ENCODE assay signal across 10 cellular contexts in genomic region chr2:107932986-107933385, GRCh38. TPM values are rescaled to one million over a fixed set of nuclear protein-coding genes. Genes with fewer than 3 reads are reported as not detected.
A peak's percentile ranks its signal among the peaks of the same experiment; 100 is the strongest.
DNase-seq lines count a peak whose midpoint lies in the region; ATAC-seq, FAIRE-seq and TF ChIP-seq lines count a peak whose summit lies in the region.
"Had no signal": no experiment of that assay in that cellular context is flagged by ENCODE, and none has a peak within 500 bp of the region (broad histone marks: within the 10 kb centered on the region; RNA-seq: fewer than 3 reads in every experiment).

No MANE protein-coding gene starts in this region.

- H4K20me1 ChIP-seq in IMR-90 (ENCODE audit: insufficient read depth, low read length) (no peaks in the 10 kb centered on the region), HepG2 (ENCODE audit: insufficient read depth, low read length) (no peaks in the 10 kb centered on the region)

- H3K27ac ChIP-seq in IMR-90 (ENCODE audit: insufficient read depth, low read length) = no peak overlapping the region
- H3K27ac ChIP-seq in HepG2 (ENCODE audit: extremely low read length, insufficient read depth, low read length) = no peak overlapping the region

- ATAC-seq in IMR-90 (ENCODE audit: low read depth) (no peak), HepG2 (no peak), HG03135 (IDR thresholded peaks at IDR 0.05; ENCODE audit: unreplicated experiment) (no peak)
- ATAC-seq: activated CD4-positive, CD25-positive, alpha-beta regulatory T cell treated with anti-CD3 and anti-CD28 coated beads, Interleukin-2, amount 50 U/mL, for 24 hours had no signal

- peaks cover 2% of the 10 kb centered on the region for H3K27me3 Mint-ChIP-seq in activated CD4-positive, alpha-beta T cell treated with anti-CD3 and anti-CD28 coated beads, Interleukin-2, amount 10 ng/mL, durations not matched to agents 7 days and 5 days

- no peak overlapping the region for H3K9ac ChIP-seq in IMR-90 (ENCODE audit: low read depth, low read length)
- no peak overlapping the region for H3K9ac ChIP-seq in HepG2 (ENCODE audit: insufficient read depth, low read depth, low read length)

- in situ Hi-C loops in IMR-90 (cut with MboI; ENCODE audit: low sequenced_read_pairs) (loop anchor here (25.0 kb wide), 1 partner anchor 1696 kb away; no protein-coding TSS in a partner anchor), HepG2 (cut with HindIII; ENCODE audit: extremely low pct_ligation_motif_present, low pct_unique_long_range_greater_than_20kb) (loop anchor here (25.0 kb wide), 1 partner anchor 146 kb away; no protein-coding TSS in a partner anchor)

- H3K18ac ChIP-seq in IMR-90 (ENCODE audit: low read depth, low read length) = no peak overlapping the region

- BruUV-seq in IMR-90 (replicated peaks; lab: Mats Ljungman, UMichigan) (no TSS peak), HepG2 (replicated peaks; lab: Mats Ljungman, UMichigan) (no TSS peak)

- H3K9me3 ChIP-seq in IMR-90 (ENCODE audit: control insufficient read depth, insufficient read depth, low read length) = no peaks in the 10 kb centered on the region
- no peaks in the 10 kb centered on the region for H3K9me3 ChIP-seq in HepG2 (ENCODE audit: low read length)

- no peaks in the 10 kb centered on the region for H3K9me3 Mint-ChIP-seq in activated CD4-positive, alpha-beta T cell treated with anti-CD3 and anti-CD28 coated beads, Interleukin-2, amount 10 ng/mL, durations not matched to agents 7 days and 5 days

- intact Hi-C loops in IMR-90 (cut with micrococcal nuclease) (no loop called here), HepG2 (cut with micrococcal nuclease; ENCODE audit: unreplicated experiment) (no loop called here)

- H2BK5ac ChIP-seq in IMR-90 (ENCODE audit: low read depth, low read length, poor library complexity, severe bottlenecking) = no peak overlapping the region

- WGBS in IMR-90 (ENCODE audit: extremely low coverage in 2 of 2, insufficient read length in 1 of 2), 2 experiments = no CpG with 5 or more reads among the region's 3 CpGs
- WGBS in HepG2 (ENCODE audit: low lambda C conversion rate) = 6% methylated on average over 3 of the region's 3 CpGs

- no peaks in the 10 kb centered on the region for H3K9me1 ChIP-seq in IMR-90 (ENCODE audit: insufficient read depth, low read length)

- H4K5ac ChIP-seq in IMR-90 (ENCODE audit: low read depth, low read length) = no peak overlapping the region

- no peak overlapping the region for H4K8ac ChIP-seq in IMR-90 (ENCODE audit: low read depth in 2 of 2, low read length in 2 of 2)

- H3K56ac ChIP-seq in IMR-90 (ENCODE audit: extremely low read depth, insufficient read depth, low read length) = no peak overlapping the region

- FAIRE-seq in HepG2 (lab: Jason Lieb, UNC) = peak; percentile 18

- H2AK5ac ChIP-seq in IMR-90 (ENCODE audit: low read depth, low read length) = no peak overlapping the region

- no peaks in the 10 kb centered on the region for H3K79me2 ChIP-seq in HepG2 (ENCODE audit: insufficient read depth, low read length)

- no peak overlapping the region for H3K4me3 Mint-ChIP-seq in activated CD4-positive, alpha-beta T cell treated with anti-CD3 and anti-CD28 coated beads, Interleukin-2, amount 10 ng/mL, durations not matched to agents 7 days and 5 days

- CTCF ChIA-PET in BJ (lab: Yijun Ruan, JAX) (no interaction called here), IMR-90 (lab: Yijun Ruan, JAX) (no interaction called here), HepG2 (lab: Yijun Ruan, JAX; ENCODE audit: low intra/inter-chr PET ratio, low total read pairs) (no interaction called here)
- CTCF ChIA-PET in activated CD4-positive, alpha-beta T cell treated with anti-CD3 and anti-CD28 coated beads, Interleukin-2, amount 10 ng/mL, durations not matched to agents 7 days and 5 days (lab: Charles Lee) = no interaction called here

- H3K36me3 ChIP-seq in BJ (ENCODE audit: control insufficient read depth, insufficient read depth, low read length) = no peaks in the 10 kb centered on the region
- no peaks in the 10 kb centered on the region for H3K36me3 ChIP-seq in IMR-90 (ENCODE audit: control insufficient read depth, insufficient read depth, low read length)
- no peaks in the 10 kb centered on the region for H3K36me3 ChIP-seq in HepG2 (replicated peaks in 1 of 2; ENCODE audit: control insufficient read depth in 1 of 2, insufficient read depth in 2 of 2, low read length in 2 of 2)

- no peak overlapping the region for H2BK120ac ChIP-seq in IMR-90 (ENCODE audit: low read depth, low read length)

- no peaks in the 10 kb centered on the region for H3K36me3 Mint-ChIP-seq in activated CD4-positive, alpha-beta T cell treated with anti-CD3 and anti-CD28 coated beads, Interleukin-2, amount 10 ng/mL, durations not matched to agents 7 days and 5 days (ENCODE audit: low read depth)

- H2AFZ ChIP-seq in IMR-90 (replicated peaks; ENCODE audit: low read length, poor library complexity) = no peak overlapping the region
- H2AFZ ChIP-seq in HepG2 (ENCODE audit: low read length) = no peak overlapping the region

- no peak overlapping the region for H3K27ac Mint-ChIP-seq in activated CD4-positive, alpha-beta T cell treated with anti-CD3 and anti-CD28 coated beads, Interleukin-2, amount 10 ng/mL, durations not matched to agents 7 days and 5 days

- H3K4me3 ChIP-seq in BJ (ENCODE audit: low read depth, low read length) = no peak overlapping the region
- H3K4me3 ChIP-seq in IMR-90 (ENCODE audit: insufficient read depth, low read depth, low read length) = no peak overlapping the region
- no peak overlapping the region for H3K4me3 ChIP-seq in HepG2 (replicated peaks in 1 of 3; ENCODE audit: insufficient read depth in 1 of 3, low read depth in 2 of 3, low read length in 3 of 3)

- no peaks in the 10 kb centered on the region for H3K4me1 Mint-ChIP-seq in activated CD4-positive, alpha-beta T cell treated with anti-CD3 and anti-CD28 coated beads, Interleukin-2, amount 10 ng/mL, durations not matched to agents 7 days and 5 days

- H2AK9ac ChIP-seq in IMR-90 (replicated peaks; ENCODE audit: low read depth, low read length, poor library complexity) = no peak overlapping the region

- dilution Hi-C loops in IMR-90 (cut with HindIII; ENCODE audit: low sequenced_read_pairs, unreplicated experiment) = no loop called here

- no peak for TF ChIP-seq POLR2A in IMR-90 (IDR thresholded peaks at IDR 0.05; ENCODE audit: low read depth, low read length)
- no peak for TF ChIP-seq POLR2A in HepG2 (IDR thresholded peaks at IDR 0.05; ENCODE audit: insufficient read depth in 1 of 2, low read depth in 2 of 2, low read length in 2 of 2)

- TF ChIP-seq CTCF in BJ (IDR thresholded peaks at IDR 0.05; ENCODE audit: insufficient read depth, low read depth, low read length) = peak; percentile 31
- TF ChIP-seq CTCF in IMR-90 (conservative IDR thresholded peaks at IDR 0.05; ENCODE audit: low read depth, low read length) = peak; percentile 52
- TF ChIP-seq CTCF in HepG2 (CRISPR knock-in tag; IDR thresholded peaks at IDR 0.05) = peak; percentile 38

- no peaks in the 10 kb centered on the region for H3K27me3 ChIP-seq in BJ (ENCODE audit: control insufficient read depth, insufficient read depth, low read length)
- H3K27me3 ChIP-seq in IMR-90 (ENCODE audit: control insufficient read depth, insufficient read depth, low read length) = no peaks in the 10 kb centered on the region
- H3K27me3 ChIP-seq in HepG2 (ENCODE audit: control insufficient read depth in 1 of 2, insufficient read depth in 2 of 2, low read length in 2 of 2) = peaks cover 0 to 13% of the 10 kb centered on the region in 2 experiments; a peak in 2 of 5 replicates

- POLR2A ChIA-PET in BJ (lab: Charles Lee) = no interaction called here
- POLR2A ChIA-PET in IMR-90 (lab: Charles Lee; ENCODE audit: unreplicated experiment) = no interaction called here
- POLR2A ChIA-PET in HepG2 (lab: Yijun Ruan, JAX) = no interaction called here
- POLR2A ChIA-PET in activated CD4-positive, alpha-beta T cell treated with anti-CD3 and anti-CD28 coated beads, Interleukin-2, amount 10 ng/mL, durations not matched to agents 7 days and 5 days (lab: Charles Lee) = no interaction called here

- H3K4me2 ChIP-seq in IMR-90 (ENCODE audit: low read depth, low read length) (no peak overlapping the region), HepG2 (ENCODE audit: low read depth, low read length) (no peak overlapping the region)

- no peak overlapping the region for H3K4ac ChIP-seq in IMR-90 (ENCODE audit: low read depth, low read length)

- TF ChIP-seq RAD21 in IMR-90 (IDR thresholded peaks at IDR 0.05; ENCODE audit: low read length) (peak; percentile 53), HepG2 (CRISPR knock-in tag; IDR thresholded peaks at IDR 0.05) (no peak)

- DNase-seq in BJ (ENCODE audit: low read depth) = no peak
- peak; percentile 8 for DNase-seq in IMR-90
- DNase-seq in amniotic epithelial cell (ENCODE audit: low read depth) = peak; percentile 1
- DNase-seq in HepG2 (ENCODE audit: low spot score) = no peak
- DNase-seq in activated CD4-positive, alpha-beta T cell treated with anti-CD3 and anti-CD28 coated beads, Interleukin-2, amount 10 ng/mL, durations not matched to agents 7 days and 5 days = no peak
- no peak for DNase-seq in DMS114 treated with DMSO at 0.1 percent for 48 hours (lab: John Stamatoyannopoulos, UW; ENCODE audit: unreplicated experiment)
- DNase-seq in LoVo (ENCODE audit: low spot score) = no peak
- DNase-seq: islet precursor cell had no signal

- H3K23ac ChIP-seq in IMR-90 (ENCODE audit: low read depth, low read length) = no peak overlapping the region

- TF ChIP-seq EP300 in HepG2 (IDR thresholded peaks at IDR 0.05; ENCODE audit: low read depth in 2 of 2, low read length in 2 of 2) (no peak), HepG2 (CRISPR knock-in tag; IDR thresholded peaks at IDR 0.05; ENCODE audit: borderline replicate concordance) (no peak)

- H2BK20ac ChIP-seq in IMR-90 (ENCODE audit: low read depth, low read length) = no peak overlapping the region

- H2BK15ac ChIP-seq in IMR-90 (ENCODE audit: low read depth, low read length) = no peak overlapping the region

- no peak overlapping the region for H3K14ac ChIP-seq in IMR-90 (replicated peaks; ENCODE audit: low read depth, low read length)

- no peak overlapping the region for H4K91ac ChIP-seq in IMR-90 (ENCODE audit: insufficient read depth, low read depth, low read length)

- no peaks in the 10 kb centered on the region for H3K4me1 ChIP-seq in IMR-90 (ENCODE audit: control insufficient read depth, insufficient read depth, low read length)
- no peaks in the 10 kb centered on the region for H3K4me1 ChIP-seq in HepG2 (ENCODE audit: insufficient read depth, low read length)

- no peaks in the 10 kb centered on the region for H3K79me1 ChIP-seq in IMR-90 (ENCODE audit: low read depth in 1 of 2, low read length in 2 of 2)

RNA-seq across cellular contexts. Expression of gene SLC5A7, which starts 53.3 kb away (rescaled TPM):
- polyA plus RNA-seq in BJ (2011; rRNA removed) (not detected in 2 replicates), IMR-90 (2012; rRNA removed) (not detected in 2 replicates), HepG2 (2011; rRNA removed) (not detected in 2 replicates)
- polyA minus RNA-seq in BJ (2011; rRNA and poly(A)+ RNA removed) = not detected in 2 replicates
- total RNA-seq in IMR-90 (2012; rRNA removed) (not detected in 2 replicates), HepG2 (2016; rRNA removed; fragmentation: Illumina TruSeq; extraction: Trizol) (not detected in 2 replicates)
- polyA plus RNA-seq in IMR-90 (2012; cell fraction: cytosol; rRNA removed) = not detected in 2 replicates
- not detected in 2 replicates for polyA plus RNA-seq in IMR-90 (2012; cell fraction: nucleus; rRNA removed; ENCODE audit: low replicate concordance)
- total RNA-seq in HepG2 (2016; cell fraction: cytosol; rRNA removed; fragmentation: Illumina TruSeq; extraction: Trizol; ENCODE audit: low read depth) = not detected in 2 replicates
- total RNA-seq in HepG2 (2016; cell fraction: insoluble cytoplasmic fraction; rRNA removed; fragmentation: Illumina TruSeq; extraction: Trizol) = not detected in 2 replicates
- not detected in 2 replicates for total RNA-seq in HepG2 (2016; cell fraction: membrane; rRNA removed; fragmentation: Illumina TruSeq; extraction: Trizol)
- total RNA-seq in HepG2 (2016; cell fraction: nucleus; rRNA removed; fragmentation: Illumina TruSeq; extraction: Trizol) = not detected in 2 replicates
- not detected in 2 replicates for polyA plus RNA-seq in HepG2 (2011; cell fraction: cytosol; rRNA removed)
- not detected in 2 replicates for polyA plus RNA-seq in HepG2 (2011; cell fraction: nucleus; rRNA removed)
- not detected in 2 replicates for polyA plus RNA-seq in HepG2 (2012)
- not detected in 2 replicates for polyA plus RNA-seq in HepG2 (2016; cell fraction: cytosol; fragmentation: Illumina TruSeq; extraction: Trizol; ENCODE audit: low read depth)
- not detected in 2 replicates for polyA plus RNA-seq in HepG2 (2016; cell fraction: insoluble cytoplasmic fraction; fragmentation: Illumina TruSeq; extraction: Trizol; ENCODE audit: low read depth)
- polyA plus RNA-seq in HepG2 (2016; cell fraction: membrane; fragmentation: Illumina TruSeq; extraction: Trizol; ENCODE audit: low read depth) = not detected in 2 replicates
- not detected in 2 replicates for polyA plus RNA-seq in HepG2 (2016; cell fraction: nucleus; fragmentation: Illumina TruSeq; extraction: Trizol; ENCODE audit: insufficient read depth, low read depth)
- polyA minus RNA-seq in HepG2 (2011; rRNA and poly(A)+ RNA removed; ENCODE audit: low replicate concordance) = not detected in 2 replicates
- polyA minus RNA-seq in HepG2 (2011; cell fraction: cytosol; rRNA and poly(A)+ RNA removed) = not detected in 2 replicates
- polyA minus RNA-seq in HepG2 (2011; cell fraction: nucleus; rRNA and poly(A)+ RNA removed) = 0.13 TPM in 1 of 2 replicates, not detected in the other
- not detected for total RNA-seq in activated CD4-positive, alpha-beta T cell treated with anti-CD3 and anti-CD28 coated beads, Interleukin-2, amount 10 ng/mL, durations not matched to agents 7 days and 5 days

Comparison
In these comparisons a context has a peak if more than half of its experiments do, and no peak if none do; other contexts are left out.
1. DNase-seq: peak in IMR-90 (single experiment) and amniotic epithelial cell (single experiment); none in BJ (single experiment), HepG2 (single experiment), activated CD4-positive, alpha-beta T cell treated with anti-CD3 and anti-CD28 coated beads, Interleukin-2, amount 10 ng/mL, durations not matched to agents 7 days and 5 days (single experiment), DMS114 treated with DMSO at 0.1 percent for 48 hours (single experiment) and LoVo (single experiment).
2. Peak in every context shown above with its lines, with median percentiles within 50 percentile points of each other: CTCF ChIP-seq.